Comparison of ENCODE assay signal across 8 cellular contexts in genomic region chr19:41785653-41786052, GRCh38. TPM values are rescaled to one million over a fixed set of nuclear protein-coding genes. Genes with fewer than 3 reads are reported as not detected.
DNase-seq lines count a peak whose midpoint lies in the region; ATAC-seq and TF ChIP-seq lines count a peak whose summit lies in the region.

No MANE protein-coding gene starts in this region.

- CTCF ChIA-PET in CD4-positive, alpha-beta memory T cell (lab: Charles Lee; ENCODE audit: partially characterized antibody), result interaction anchor here (0.7 to 5.9 kb wide), 13 partner anchors 8 to 1632 kb away, joined by 3 to 167 read pairs (median 6); partner anchors contain the start of gene CEACAM6

- no peaks in the 10 kb centered on the region for H3K9me3 ChIP-seq in CD4-positive, alpha-beta memory T cell (ENCODE audit: control insufficient read depth in 1 of 2, low read length in 2 of 2)

- H3K27ac ChIP-seq in CD4-positive, alpha-beta memory T cell (ENCODE audit: low read depth, low read length), result no peak overlapping the region
- H3K27ac ChIP-seq in HL-60 (replicated peaks), result peak overlapping the region; percentile 95

- POLR2A ChIA-PET in CD4-positive, alpha-beta memory T cell (lab: Charles Lee; ENCODE audit: partially characterized antibody), result interaction anchor here (1.4 kb wide), 1 partner anchor 32 kb away, joined by 4 read pairs; no protein-coding TSS in a partner anchor

- peak; percentile 70 for TF ChIP-seq CTCF in HL-60 (IDR thresholded peaks at IDR 0.05; ENCODE audit: insufficient read depth, low read length)

- H3K9me3 Mint-ChIP-seq in CD4-positive, alpha-beta memory T cell, result no peaks in the 10 kb centered on the region

- H3K36me3 Mint-ChIP-seq in CD4-positive, alpha-beta memory T cell, result no peaks in the 10 kb centered on the region

- no peak for ATAC-seq in HG03520 (IDR thresholded peaks at IDR 0.05; ENCODE audit: unreplicated experiment)

- intact Hi-C loops in CD4-positive, alpha-beta memory T cell (cut with micrococcal nuclease), result loop anchor here (1.0 kb wide), 3 partner anchors 11 to 78 kb away; no protein-coding TSS in a partner anchor

- H3K4me3 Mint-ChIP-seq in CD4-positive, alpha-beta memory T cell, result peak overlapping the region in 4 of 8 donors; percentile 3 to 54 (median 33)

- peaks cover 34 to 46% of the 10 kb centered on the region in 2 donors for H3K27me3 Mint-ChIP-seq in CD4-positive, alpha-beta memory T cell

- H3K4me3 ChIP-seq in CD4-positive, alpha-beta memory T cell (ENCODE audit: low read length in 2 of 2), result no peak overlapping the region
- no peak overlapping the region for H3K4me3 ChIP-seq in HL-60 (replicated peaks; ENCODE audit: insufficient read depth, low read length)

- DNase-seq in CD4-positive, alpha-beta memory T cell, result peak; percentile 72 to 80 (median 78)
- DNase-seq in HL-60 (ENCODE audit: low read depth in 1 of 2, low spot score in 1 of 2), result peak; percentile 88 to 98
- peak; percentile 85 for DNase-seq in NCI-H748 (lab: John Stamatoyannopoulos, UW; ENCODE audit: unreplicated experiment)
- peak; percentile 30 to 67 for DNase-seq in activated CD4-positive, alpha-beta T cell treated with anti-CD3 and anti-CD28 coated beads, Interleukin-2, amount 50 U/mL, for 24 hours (ENCODE audit: low read depth in 1 of 2, low spot score in 1 of 2)
- peak; percentile 59 for DNase-seq in effector CD8-positive, alpha-beta T cell (lab: John Stamatoyannopoulos, UW)
- peak; percentile 87 for DNase-seq in mesenteric fat pad (ENCODE audit: low spot score)
- DNase-seq in stimulated activated CD8-positive, alpha-beta memory T cell treated with anti-CD3 and anti-CD28 coated beads, Interleukin-4, amount 100 ng/mL, for 4 hours (ENCODE audit: low read depth in 2 of 2, low spot score in 1 of 2), result peak; percentile 37 to 38

- peaks cover 11% of the 10 kb centered on the region for H3K27me3 ChIP-seq in CD4-positive, alpha-beta memory T cell (ENCODE audit: insufficient read depth, low read length)
- H3K27me3 ChIP-seq in HL-60 (ENCODE audit: insufficient read depth, poor library complexity, severe bottlenecking), result no peaks in the 10 kb centered on the region

- no peaks in the 10 kb centered on the region for H3K36me3 ChIP-seq in CD4-positive, alpha-beta memory T cell (ENCODE audit: insufficient read depth, low read length)

- peaks cover 15 to 17% (median 16%) of the 10 kb centered on the region in 4 donors for H3K4me1 Mint-ChIP-seq in CD4-positive, alpha-beta memory T cell

- H3K4me1 ChIP-seq in CD4-positive, alpha-beta memory T cell (ENCODE audit: insufficient read depth, low read length), result peaks cover 13% of the 10 kb centered on the region

- no peak overlapping the region for H3K27ac Mint-ChIP-seq in CD4-positive, alpha-beta memory T cell

RNA-seq across cellular contexts. Expression of gene CEACAM3, which starts 10.7 kb away (rescaled TPM):
- total RNA-seq in CD4-positive, alpha-beta memory T cell, result not detected
- polyA plus RNA-seq in CD4-positive, alpha-beta memory T cell, result not detected
- 1.6 TPM for total RNA-seq in mesenteric fat pad

RNA-seq across cellular contexts. Expression of gene CEACAM6, which starts 30.3 kb away (rescaled TPM):
- not detected for total RNA-seq in CD4-positive, alpha-beta memory T cell
- polyA plus RNA-seq in CD4-positive, alpha-beta memory T cell, result not detected
- total RNA-seq in mesenteric fat pad, result 0.22 TPM

RNA-seq across cellular contexts. Expression of gene LYPD4, which starts 58.8 kb away (rescaled TPM):
- not detected for total RNA-seq in CD4-positive, alpha-beta memory T cell
- not detected for polyA plus RNA-seq in CD4-positive, alpha-beta memory T cell
- total RNA-seq in mesenteric fat pad, result not detected

RNA-seq across cellular contexts. Expression of gene DMRTC2, which starts 59.2 kb away (rescaled TPM):
- total RNA-seq in CD4-positive, alpha-beta memory T cell, result not detected
- polyA plus RNA-seq in CD4-positive, alpha-beta memory T cell, result not detected
- total RNA-seq in mesenteric fat pad, result not detected

Comparison
In these comparisons a context has a peak if more than half of its experiments do, and no peak if none do; other contexts are left out.
1. DNase-seq: peak in every context shown above with its lines; median percentile 93 in HL-60; 87 in mesenteric fat pad; 85 in NCI-H748; 78 in CD4-positive, alpha-beta memory T cell; 59 in effector CD8-positive, alpha-beta T cell; 48 in activated CD4-positive, alpha-beta T cell treated with anti-CD3 and anti-CD28 coated beads, Interleukin-2, amount 50 U/mL, for 24 hours; 38 in stimulated activated CD8-positive, alpha-beta memory T cell treated with anti-CD3 and anti-CD28 coated beads, Interleukin-4, amount 100 ng/mL, for 4 hours.